11 cellular contexts compared by ENCODE assay signal in genomic region chr1:185719021-185719420, GRCh38. TPM values are rescaled to one million over a fixed set of nuclear protein-coding genes. Genes with fewer than 3 reads are reported as not detected.
DNase-seq lines count a peak whose midpoint lies in the region; ATAC-seq, FAIRE-seq and TF ChIP-seq lines count a peak whose summit lies in the region.
"Had no signal": no experiment of that assay in that cellular context is flagged by ENCODE, and none has a peak within 500 bp of the region (broad histone marks: within the 10 kb centered on the region; RNA-seq: fewer than 3 reads in every experiment).

No MANE protein-coding gene starts in this region.

- H3K27me3 ChIP-seq in Panc1 (ENCODE audit: control insufficient read depth, insufficient read depth, low read length) (no peaks in the 10 kb centered on the region), osteoblast (ENCODE audit: insufficient read depth, low read length) (no peaks in the 10 kb centered on the region)

- no peaks in the 10 kb centered on the region for H3K4me1 ChIP-seq in Panc1 (ENCODE audit: control insufficient read depth, insufficient read depth, low read length)
- peaks cover 17% of the 10 kb centered on the region for H3K4me1 ChIP-seq in osteoblast (ENCODE audit: insufficient read depth, low read length)

- no TSS peak for BruUV-seq in Panc1 (replicated peaks; lab: Mats Ljungman, UMichigan)

- H3K79me2 ChIP-seq in osteoblast (ENCODE audit: insufficient read depth, low read length): no peaks in the 10 kb centered on the region

- H3K9me3 ChIP-seq in Panc1 (ENCODE audit: control insufficient read depth, insufficient read depth, low read depth, low read length): no peaks in the 10 kb centered on the region
- no peaks in the 10 kb centered on the region for H3K9me3 ChIP-seq in osteoblast (ENCODE audit: low read depth, low read length)

- in situ Hi-C loops in Panc1 (cut with HindIII; ENCODE audit: low pct_unique_long_range_greater_than_20kb, low sequenced_read_pairs): no loop called here
- in situ Hi-C loops in KBM-7 (cut with MboI; ENCODE audit: low pct_unique_long_range_greater_than_20kb, low sequenced_read_pairs): no loop called here

- CTCF ChIA-PET in Panc1 (lab: Charles Lee): no interaction called here

- H3K4me3 ChIP-seq in Panc1 (ENCODE audit: low read depth in 2 of 2, low read length in 2 of 2) (no peak overlapping the region), epithelial cell of proximal tubule (ENCODE audit: low read depth, low read length) (no peak overlapping the region), osteoblast (ENCODE audit: insufficient read depth, low read length) (no peak overlapping the region)

- POLR2A ChIA-PET in Panc1 (lab: Charles Lee): no interaction called here

- H4K20me1 ChIP-seq in osteoblast (ENCODE audit: insufficient read depth, low read length): no peaks in the 10 kb centered on the region

- H3K4me2 ChIP-seq in osteoblast (ENCODE audit: insufficient read depth, low read length): peak overlapping the region; percentile 38

- peak; percentile 58; the same call in 1 of the 2 replicates for ATAC-seq in Panc1
- ATAC-seq in HG02642 (IDR thresholded peaks at IDR 0.05; ENCODE audit: poor library complexity, unreplicated experiment): no peak
- no peak for ATAC-seq in HG03139 (IDR thresholded peaks at IDR 0.05; ENCODE audit: unreplicated experiment)

- peak; percentile 15 for FAIRE-seq in G401.6 (lab: Jason Lieb, UNC)
- FAIRE-seq: islet of Langerhans had no signal

- no peak overlapping the region for H2AFZ ChIP-seq in osteoblast (ENCODE audit: low read length)

- TF ChIP-seq CTCF in Panc1 (IDR thresholded peaks at IDR 0.05) (peak; percentile 20), epithelial cell of proximal tubule (conservative IDR thresholded peaks at IDR 0.05; ENCODE audit: low read depth, low read length) (peak; percentile 54), osteoblast (IDR thresholded peaks at IDR 0.05; ENCODE audit: extremely low read depth, low read depth, low read length) (peak; percentile 56)

- H3K27ac ChIP-seq in Panc1 (ENCODE audit: low read length) (no peak overlapping the region), osteoblast (ENCODE audit: low read depth, low read length) (peak overlapping the region; percentile 56)
- H3K27ac ChIP-seq: HL-60 had no signal

- intact Hi-C loops in Panc1 (cut with micrococcal nuclease; ENCODE audit: unreplicated experiment): no loop called here

- H3K36me3 ChIP-seq in Panc1 (ENCODE audit: control insufficient read depth, insufficient read depth, low read length) (no peaks in the 10 kb centered on the region), osteoblast (ENCODE audit: insufficient read depth, low read length) (no peaks in the 10 kb centered on the region)

- DNase-seq in Panc1 (ENCODE audit: low read depth, low spot score) (no peak), epithelial cell of proximal tubule (ENCODE audit: low read depth) (peak; percentile 89), osteoblast (ENCODE audit: insufficient read length, low spot score, missing footprints) (peak; percentile 62), NCI-H345 treated with DMSO at 0.1 percent for 48 hours (lab: John Stamatoyannopoulos, UW; ENCODE audit: unreplicated experiment) (no peak), KBM-7 (no peak)
- DNase-seq: activated gamma-delta T cell had no signal

RNA-seq across cellular contexts. Expression of gene HMCN1, which starts 15.2 kb away (rescaled TPM):
- total RNA-seq in Panc1 (2021; ENCODE audit: unreplicated experiment) (0.23 TPM), epithelial cell of proximal tubule (0.07 and 1.6 TPM in 2 replicates), osteoblast (178 and 269 TPM in 2 replicates)
- 0.30 TPM for polyA plus RNA-seq in Panc1 (2012; ENCODE audit: insufficient read length)

Comparison
In these comparisons a context has a peak if more than half of its experiments do, and no peak if none do; other contexts are left out.
1. DNase-seq: peak in epithelial cell of proximal tubule (single experiment) and osteoblast (single experiment); none in Panc1 (single experiment), NCI-H345 treated with DMSO at 0.1 percent for 48 hours (single experiment) and KBM-7 (single experiment).
2. RNA of gene HMCN1, which starts 15.2 kb away (total RNA-seq): 178 to 269 TPM in osteoblast; 0.07 to 1.6 TPM in epithelial cell of proximal tubule and 0.23 TPM in Panc1 (single experiment); every median in the first group is over 10 times any median in the second.
3. Peak in every context shown above with its lines, with median percentiles within 50 percentile points of each other: CTCF ChIP-seq.